ENCODE assay signal across 22 cellular contexts in the genomic region with DNA sequence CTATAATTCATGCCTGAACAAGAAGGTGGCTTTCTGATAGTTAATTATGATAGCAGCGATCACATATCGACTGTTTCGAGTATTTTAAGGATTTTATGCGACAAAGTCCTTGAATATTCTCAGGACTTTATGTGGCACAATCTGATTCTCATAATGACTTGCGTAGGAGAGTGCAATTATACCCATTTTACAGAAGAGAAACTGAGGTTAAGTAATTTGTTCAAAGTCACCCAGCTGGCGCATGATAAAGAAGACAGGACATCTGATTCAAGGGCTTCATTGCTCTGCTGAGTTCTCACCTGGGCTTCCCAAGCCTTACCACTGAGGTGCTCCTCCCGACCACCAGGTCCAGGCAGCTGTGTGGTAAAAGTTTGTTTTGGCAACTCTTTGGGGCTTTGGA. TPM values are rescaled to one million over a fixed set of nuclear protein-coding genes. Genes with fewer than 3 reads are reported as not detected.
DNase-seq lines count a peak whose midpoint lies in the region; ATAC-seq, FAIRE-seq and TF ChIP-seq lines count a peak whose summit lies in the region.
"Had no signal": no experiment of that assay in that cellular context is flagged by ENCODE, and none has a peak within 500 bp of the region (broad histone marks: within the 10 kb centered on the region; RNA-seq: fewer than 3 reads in every experiment).

No MANE protein-coding gene starts in this region.

- H2AFZ ChIP-seq in HepG2 (ENCODE audit: low read length) (no peak overlapping the region), keratinocyte (ENCODE audit: control insufficient read depth, low read length) (no peak overlapping the region)

- TF ChIP-seq CTCF in HepG2 (CRISPR knock-in tag; IDR thresholded peaks at IDR 0.05) (no peak), right lobe of liver (IDR thresholded peaks at IDR 0.05) (no peak), RWPE2 (IDR thresholded peaks at IDR 0.05; ENCODE audit: poor library complexity, severe bottlenecking) (no peak), keratinocyte (optimal IDR thresholded peaks at IDR 0.05 in 1 of 3, IDR thresholded peaks at IDR 0.05 in 1 of 3, conservative IDR thresholded peaks at IDR 0.05 in 1 of 3; ENCODE audit: extremely low read depth in 1 of 3, insufficient read depth in 2 of 3, low read length in 3 of 3) (no peak), ovary (IDR thresholded peaks at IDR 0.05) (no peak), HFFc6 (IDR thresholded peaks at IDR 0.05) (no peak)

- no peaks in the 10 kb centered on the region for H3K36me3 Mint-ChIP-seq in HFFc6 (ENCODE audit: low read depth)
- H3K36me3 Mint-ChIP-seq: CD14-positive monocyte; CD4-positive, alpha-beta memory T cell; IgD-negative memory B cell had no signal

- dilution Hi-C loops in keratinocyte (cut with MboI; ENCODE audit: extremely low pct_ligation_motif_present, low sequenced_read_pairs), result no loop called here

- CTCF ChIA-PET in HepG2 (lab: Yijun Ruan, JAX; ENCODE audit: low intra/inter-chr PET ratio, low total read pairs), result no interaction called here

- H3K27me3 ChIP-seq in HepG2 (ENCODE audit: control insufficient read depth in 1 of 2, insufficient read depth in 2 of 2, low read length in 2 of 2) (peaks cover 4 to 35% of the 10 kb centered on the region in 2 experiments; a peak in 4 of 5 replicates), right lobe of liver (peaks cover 0 to 14% of the 10 kb centered on the region in 2 donors), RWPE2 (ENCODE audit: insufficient read depth, poor library complexity, severe bottlenecking) (no peaks in the 10 kb centered on the region), esophagus (ENCODE audit: control insufficient read depth in 1 of 2, insufficient read depth in 2 of 2, low read length in 2 of 2) (no peaks in the 10 kb centered on the region), keratinocyte (ENCODE audit: control insufficient read depth, extremely low read depth, insufficient read depth, low read length) (no peaks in the 10 kb centered on the region), ovary (no peaks in the 10 kb centered on the region), aorta (ENCODE audit: control insufficient read depth in 1 of 2, insufficient read depth in 2 of 2, low read length in 1 of 2) (no peaks in the 10 kb centered on the region)
- H3K27me3 ChIP-seq: BLaER1 had no signal

- H3K4me1 ChIP-seq in HepG2 (ENCODE audit: insufficient read depth, low read length) (no peaks in the 10 kb centered on the region), right lobe of liver (peaks cover 0 to 6% (median 0%) of the 10 kb centered on the region in 4 donors), RWPE2 (ENCODE audit: insufficient read depth, poor library complexity, severe bottlenecking) (peaks cover 37% of the 10 kb centered on the region), esophagus (ENCODE audit: control insufficient read depth in 2 of 2, insufficient read depth in 2 of 2, low read length in 1 of 2) (peaks cover 0 to 7% of the 10 kb centered on the region in 2 donors), keratinocyte (ENCODE audit: control insufficient read depth, extremely low read depth, insufficient read depth, low read length) (peaks cover 34% of the 10 kb centered on the region), ovary (ENCODE audit: insufficient read depth) (no peaks in the 10 kb centered on the region), aorta (ENCODE audit: control insufficient read depth in 1 of 2, insufficient read depth in 2 of 2, low read length in 2 of 2) (no peaks in the 10 kb centered on the region)
- H3K4me1 ChIP-seq: BLaER1 had no signal

- 8% methylated on average over 7 of the region's 7 CpGs for WGBS in HepG2 (ENCODE audit: low lambda C conversion rate)
- WGBS in right lobe of liver (ENCODE audit: insufficient coverage, low coverage, low lambda C conversion rate, missing lambda C conversion rate), result 70% methylated on average over 7 of the region's 7 CpGs
- WGBS in esophagus, 2 donors, result 58 to 67% methylated on average over 7 of the region's 7 CpGs
- 63 to 73% (median 72%) methylated on average over 7 of the region's 7 CpGs for WGBS in ovary, 3 donors
- 66 to 76% methylated on average over 7 of the region's 7 CpGs for WGBS in aorta, 2 donors

- peaks cover 14% of the 10 kb centered on the region for H3K27me3 Mint-ChIP-seq in HFFc6 (ENCODE audit: insufficient read depth)

- TF ChIP-seq POLR2A in HepG2 (IDR thresholded peaks at IDR 0.05; ENCODE audit: insufficient read depth in 1 of 2, low read depth in 2 of 2, low read length in 2 of 2) (no peak), right lobe of liver (IDR thresholded peaks at IDR 0.05) (no peak), ovary (IDR thresholded peaks at IDR 0.05) (no peak)

- ATAC-seq in HepG2 (no peak), right lobe of liver (no peak), RWPE2 (ENCODE audit: low read depth) (no peak), aorta (ENCODE audit: low FRiP score) (no peak)

- BruUV-seq in HepG2 (replicated peaks; lab: Mats Ljungman, UMichigan), result no TSS peak

- intact Hi-C loops in HepG2 (cut with micrococcal nuclease; ENCODE audit: unreplicated experiment), result no loop called here
- intact Hi-C loops in right lobe of liver (cut with DNase I), result no loop called here
- intact Hi-C loops in ovary (cut with DNase I), result no loop called here
- intact Hi-C loops in aorta (cut with DNase I), result no loop called here

- H3K36me3 ChIP-seq in HepG2 (replicated peaks in 1 of 2; ENCODE audit: control insufficient read depth in 1 of 2, insufficient read depth in 2 of 2, low read length in 2 of 2) (no peaks in the 10 kb centered on the region), right lobe of liver (no peaks in the 10 kb centered on the region), RWPE2 (ENCODE audit: low read depth) (no peaks in the 10 kb centered on the region), esophagus (ENCODE audit: control insufficient read depth in 2 of 2, insufficient read depth in 2 of 2, low read length in 1 of 2) (no peaks in the 10 kb centered on the region), keratinocyte (ENCODE audit: control insufficient read depth in 2 of 2, extremely low read depth in 1 of 2, insufficient read depth in 2 of 2, low read length in 2 of 2) (no peaks in the 10 kb centered on the region), ovary (no peaks in the 10 kb centered on the region), aorta (ENCODE audit: control insufficient read depth in 1 of 2, insufficient read depth in 2 of 2, low read length in 1 of 2) (no peaks in the 10 kb centered on the region)
- H3K36me3 ChIP-seq: BLaER1 had no signal

- H3K9me3 Mint-ChIP-seq in HFFc6, result no peaks in the 10 kb centered on the region
- H3K9me3 Mint-ChIP-seq: IgD-negative memory B cell had no signal

- no peak overlapping the region for H3K27ac ChIP-seq in HepG2 (ENCODE audit: extremely low read length, insufficient read depth, low read length)
- no peak overlapping the region for H3K27ac ChIP-seq in right lobe of liver
- H3K27ac ChIP-seq in RWPE2 (ENCODE audit: poor library complexity, severe bottlenecking), result peak overlapping the region; percentile 78
- H3K27ac ChIP-seq in esophagus (ENCODE audit: low read depth in 2 of 2, low read length in 1 of 2), result peak overlapping the region; percentile 28 to 34
- no peak overlapping the region for H3K27ac ChIP-seq in keratinocyte (ENCODE audit: control insufficient read depth, insufficient read depth, low read length)
- H3K27ac ChIP-seq in ovary, result no peak overlapping the region
- no peak overlapping the region for H3K27ac ChIP-seq in aorta (ENCODE audit: low read depth in 1 of 2, low read length in 2 of 2)
- H3K27ac ChIP-seq: 22Rv1, BLaER1, HL-60 had no signal

- H3K4me3 ChIP-seq in HepG2 (replicated peaks in 1 of 3; ENCODE audit: insufficient read depth in 1 of 3, low read depth in 2 of 3, low read length in 3 of 3), result no peak overlapping the region
- H3K4me3 ChIP-seq in right lobe of liver, result no peak overlapping the region
- no peak overlapping the region for H3K4me3 ChIP-seq in RWPE2 (ENCODE audit: severe bottlenecking)
- H3K4me3 ChIP-seq in esophagus (ENCODE audit: low read depth in 1 of 2, low read length in 2 of 2), result peak overlapping the region in 1 of 2 donors; percentile 76
- H3K4me3 ChIP-seq in keratinocyte (ENCODE audit: control insufficient read depth in 2 of 3, extremely low read depth in 1 of 3, insufficient read depth in 2 of 3, low read depth in 1 of 3, low read length in 3 of 3), result peak overlapping the region in 1 of 3 experiments; percentile 18
- no peak overlapping the region for H3K4me3 ChIP-seq in ovary
- no peak overlapping the region for H3K4me3 ChIP-seq in aorta (ENCODE audit: low read length in 2 of 2)
- H3K4me3 ChIP-seq: BLaER1 had no signal

- H4K20me1 ChIP-seq in HepG2 (ENCODE audit: insufficient read depth, low read length), result no peaks in the 10 kb centered on the region
- H4K20me1 ChIP-seq in keratinocyte (ENCODE audit: control insufficient read depth, extremely low read depth, insufficient read depth, low read length), result no peaks in the 10 kb centered on the region
- H4K20me1 ChIP-seq: BLaER1 had no signal

- no peak overlapping the region for H3K4me3 Mint-ChIP-seq in HFFc6
- H3K4me3 Mint-ChIP-seq: H9, IgD-negative memory B cell had no signal

- H3K4me1 Mint-ChIP-seq in HFFc6 (ENCODE audit: low read depth), result peaks cover 13% of the 10 kb centered on the region; the same call in 1 of the 2 replicates
- H3K4me1 Mint-ChIP-seq: H9 had no signal

- no peak for TF ChIP-seq RAD21 in HepG2 (CRISPR knock-in tag; IDR thresholded peaks at IDR 0.05)

- TF ChIP-seq EP300 in HepG2 (IDR thresholded peaks at IDR 0.05; ENCODE audit: low read depth in 2 of 2, low read length in 2 of 2) (no peak), HepG2 (CRISPR knock-in tag; IDR thresholded peaks at IDR 0.05; ENCODE audit: borderline replicate concordance) (no peak), ovary (IDR thresholded peaks at IDR 0.05) (no peak)

- H3K9me3 ChIP-seq in HepG2 (ENCODE audit: low read length) (no peaks in the 10 kb centered on the region), right lobe of liver (no peaks in the 10 kb centered on the region), RWPE2 (ENCODE audit: severe bottlenecking) (no peaks in the 10 kb centered on the region), esophagus (ENCODE audit: control insufficient read depth in 2 of 2, insufficient read depth in 1 of 2, low read depth in 1 of 2, low read length in 1 of 2) (no peaks in the 10 kb centered on the region), keratinocyte (ENCODE audit: control insufficient read depth, low read depth, low read length) (no peaks in the 10 kb centered on the region), ovary (no peaks in the 10 kb centered on the region), aorta (ENCODE audit: control insufficient read depth, low read length) (no peaks in the 10 kb centered on the region)
- H3K9me3 ChIP-seq: BLaER1 had no signal

- H3K9ac ChIP-seq in HepG2 (ENCODE audit: insufficient read depth, low read depth, low read length) (no peak overlapping the region), keratinocyte (ENCODE audit: control insufficient read depth, extremely low read depth, insufficient read depth, low read length) (no peak overlapping the region)
- H3K9ac ChIP-seq: BLaER1 had no signal

- no peaks in the 10 kb centered on the region for H3K79me2 ChIP-seq in HepG2 (ENCODE audit: insufficient read depth, low read length)
- H3K79me2 ChIP-seq in keratinocyte (ENCODE audit: control insufficient read depth, insufficient read depth, low read length), result no peaks in the 10 kb centered on the region

- in situ Hi-C loops in HepG2 (cut with HindIII; ENCODE audit: extremely low pct_ligation_motif_present, low pct_unique_long_range_greater_than_20kb), result no loop called here

- DNase-seq in HepG2 (ENCODE audit: low spot score) (no peak), right lobe of liver (no peak), RWPE2 (ENCODE audit: low spot score) (no peak), keratinocyte (ENCODE audit: low read depth, low spot score) (no peak), ovary (no peak), aorta (no peak), HFFc6 (no peak)
- DNase-seq: CD4-positive, alpha-beta memory T cell; DMS79 treated with DMSO at 0.1 percent for 48 hours; GF-D8; H9 had no signal

- H3K27ac Mint-ChIP-seq in HFFc6, result no peak overlapping the region
- H3K27ac Mint-ChIP-seq: CD14-positive monocyte; CD4-positive, alpha-beta memory T cell; H9; IgD-negative memory B cell had no signal

- POLR2A ChIA-PET in HepG2 (lab: Yijun Ruan, JAX), result no interaction called here

- no peaks in the 10 kb centered on the region for H3K9me1 ChIP-seq in keratinocyte (ENCODE audit: control insufficient read depth, extremely low read depth, insufficient read depth, low read length)

- H3K4me2 ChIP-seq in HepG2 (ENCODE audit: low read depth, low read length) (no peak overlapping the region), keratinocyte (ENCODE audit: control insufficient read depth, extremely low read depth, insufficient read depth, low read depth, low read length) (peak overlapping the region; percentile 59)
- H3K4me2 ChIP-seq: BLaER1 had no signal

- FAIRE-seq in HepG2 (lab: Jason Lieb, UNC), result no peak
- peak; percentile 73 for FAIRE-seq in keratinocyte (lab: Jason Lieb, UNC)
- FAIRE-seq: H1 had no signal

RNA-seq across cellular contexts. Expression of gene CRCT1, which starts 1.8 kb away (rescaled TPM):
- total RNA-seq in HepG2 (2016; rRNA removed; fragmentation: Illumina TruSeq; extraction: Trizol) (not detected in 2 replicates), right lobe of liver (not detected), ovary (not detected), aorta (not detected)
- not detected in 2 replicates for total RNA-seq in HepG2 (2016; cell fraction: cytosol; rRNA removed; fragmentation: Illumina TruSeq; extraction: Trizol; ENCODE audit: low read depth)
- total RNA-seq in HepG2 (2016; cell fraction: insoluble cytoplasmic fraction; rRNA removed; fragmentation: Illumina TruSeq; extraction: Trizol), result not detected in 2 replicates
- total RNA-seq in HepG2 (2016; cell fraction: membrane; rRNA removed; fragmentation: Illumina TruSeq; extraction: Trizol), result not detected in 2 replicates
- total RNA-seq in HepG2 (2016; cell fraction: nucleus; rRNA removed; fragmentation: Illumina TruSeq; extraction: Trizol), result not detected in 2 replicates
- polyA plus RNA-seq in HepG2 (2011; rRNA removed) (not detected in 2 replicates), esophagus (1,000 to 10,000 TPM in 1 of 2 donors, 100 to 1,000 TPM in 1; 659 to 3,090 TPM), keratinocyte (6.4 to 11.4 TPM (median 9.0 TPM) in 3 replicates), ovary (not detected), aorta (1 to 10 TPM in 1 of 2 donors, under 1 TPM in 1; 0.18 to 1.1 TPM)
- not detected in 2 replicates for polyA plus RNA-seq in HepG2 (2011; cell fraction: cytosol; rRNA removed)
- polyA plus RNA-seq in HepG2 (2011; cell fraction: nucleus; rRNA removed), result not detected in 2 replicates
- polyA plus RNA-seq in HepG2 (2012), result not detected in 2 replicates
- not detected in 2 replicates for polyA plus RNA-seq in HepG2 (2016; cell fraction: cytosol; fragmentation: Illumina TruSeq; extraction: Trizol; ENCODE audit: low read depth)
- not detected in 2 replicates for polyA plus RNA-seq in HepG2 (2016; cell fraction: insoluble cytoplasmic fraction; fragmentation: Illumina TruSeq; extraction: Trizol; ENCODE audit: low read depth)
- not detected in 2 replicates for polyA plus RNA-seq in HepG2 (2016; cell fraction: membrane; fragmentation: Illumina TruSeq; extraction: Trizol; ENCODE audit: low read depth)
- polyA plus RNA-seq in HepG2 (2016; cell fraction: nucleus; fragmentation: Illumina TruSeq; extraction: Trizol; ENCODE audit: insufficient read depth, low read depth), result not detected in 2 replicates
- not detected in 2 replicates for polyA minus RNA-seq in HepG2 (2011; rRNA and poly(A)+ RNA removed; ENCODE audit: low replicate concordance)
- polyA minus RNA-seq in HepG2 (2011; cell fraction: cytosol; rRNA and poly(A)+ RNA removed), result not detected in 2 replicates
- polyA minus RNA-seq in HepG2 (2011; cell fraction: nucleus; rRNA and poly(A)+ RNA removed), result not detected in 2 replicates
- 218 TPM for polyA plus RNA-seq in keratinocyte (2011; ENCODE audit: low read depth)
- polyA plus RNA-seq in keratinocyte (2011; cell fraction: cytosol; rRNA removed), result 8.1 and 10.9 TPM in 2 replicates
- 7.9 and 11.6 TPM in 2 replicates for polyA plus RNA-seq in keratinocyte (2011; cell fraction: nucleus; rRNA removed)
- polyA plus RNA-seq in keratinocyte (2012; ENCODE audit: low replicate concordance), result 23.0 and 2,288 TPM in 2 replicates
- polyA minus RNA-seq in keratinocyte, result 0.89 to 2.3 TPM (median 1.4 TPM) in 3 replicates
- polyA minus RNA-seq in keratinocyte (2011; cell fraction: cytosol; rRNA and poly(A)+ RNA removed), result 16.9 TPM
- polyA minus RNA-seq in keratinocyte (2011; cell fraction: nucleus; rRNA and poly(A)+ RNA removed), result 2.3 and 10.0 TPM in 2 replicates
- total RNA-seq in HFFc6 (2021; fragmentation: NEBNext Ultra II Directional; extraction: Animal tissue kit (Norgen Biotek cat#: 25700)), result not detected
- total RNA-seq: A673; Calu3; CD4-positive, alpha-beta memory T cell; H1; H9; HT1080 had no signal
- polyA plus RNA-seq: AG04450; CD14-positive monocyte; CD4-positive, alpha-beta memory T cell; H1; IgD-negative memory B cell had no signal

RNA-seq across cellular contexts. Expression of gene LCE5A, which starts 5.5 kb away (rescaled TPM):
- total RNA-seq in HepG2 (2016; rRNA removed; fragmentation: Illumina TruSeq; extraction: Trizol) (not detected in 2 replicates), right lobe of liver (not detected), ovary (not detected), aorta (not detected)
- not detected in 2 replicates for total RNA-seq in HepG2 (2016; cell fraction: cytosol; rRNA removed; fragmentation: Illumina TruSeq; extraction: Trizol; ENCODE audit: low read depth)
- total RNA-seq in HepG2 (2016; cell fraction: insoluble cytoplasmic fraction; rRNA removed; fragmentation: Illumina TruSeq; extraction: Trizol), result not detected in 2 replicates
- not detected in 2 replicates for total RNA-seq in HepG2 (2016; cell fraction: membrane; rRNA removed; fragmentation: Illumina TruSeq; extraction: Trizol)
- total RNA-seq in HepG2 (2016; cell fraction: nucleus; rRNA removed; fragmentation: Illumina TruSeq; extraction: Trizol), result not detected in 2 replicates
- polyA plus RNA-seq in HepG2 (2011; rRNA removed) (not detected in 2 replicates), esophagus (under 1 TPM in 1 of 2 donors, not detected in 1; 0.18 TPM), keratinocyte (not detected in 3 replicates), ovary (not detected), aorta (under 1 TPM in 1 of 2 donors, not detected in 1; 0.15 TPM)
- polyA plus RNA-seq in HepG2 (2011; cell fraction: cytosol; rRNA removed), result not detected in 2 replicates
- not detected in 2 replicates for polyA plus RNA-seq in HepG2 (2011; cell fraction: nucleus; rRNA removed)
- polyA plus RNA-seq in HepG2 (2012), result not detected in 2 replicates
- not detected in 2 replicates for polyA plus RNA-seq in HepG2 (2016; cell fraction: cytosol; fragmentation: Illumina TruSeq; extraction: Trizol; ENCODE audit: low read depth)
- not detected in 2 replicates for polyA plus RNA-seq in HepG2 (2016; cell fraction: insoluble cytoplasmic fraction; fragmentation: Illumina TruSeq; extraction: Trizol; ENCODE audit: low read depth)
- not detected in 2 replicates for polyA plus RNA-seq in HepG2 (2016; cell fraction: membrane; fragmentation: Illumina TruSeq; extraction: Trizol; ENCODE audit: low read depth)
- not detected in 2 replicates for polyA plus RNA-seq in HepG2 (2016; cell fraction: nucleus; fragmentation: Illumina TruSeq; extraction: Trizol; ENCODE audit: insufficient read depth, low read depth)
- polyA minus RNA-seq in HepG2 (2011; rRNA and poly(A)+ RNA removed; ENCODE audit: low replicate concordance), result not detected in 2 replicates
- not detected in 2 replicates for polyA minus RNA-seq in HepG2 (2011; cell fraction: cytosol; rRNA and poly(A)+ RNA removed)
- polyA minus RNA-seq in HepG2 (2011; cell fraction: nucleus; rRNA and poly(A)+ RNA removed), result not detected in 2 replicates
- polyA plus RNA-seq in keratinocyte (2011; ENCODE audit: low read depth), result not detected
- polyA plus RNA-seq in keratinocyte (2011; cell fraction: cytosol; rRNA removed), result not detected in 2 replicates
- not detected in 2 replicates for polyA plus RNA-seq in keratinocyte (2011; cell fraction: nucleus; rRNA removed)
- 1.0 TPM in 1 of 2 replicates, not detected in the other for polyA plus RNA-seq in keratinocyte (2012; ENCODE audit: low replicate concordance)
- not detected in 3 replicates for polyA minus RNA-seq in keratinocyte
- polyA minus RNA-seq in keratinocyte (2011; cell fraction: cytosol; rRNA and poly(A)+ RNA removed), result not detected
- not detected in 2 replicates for polyA minus RNA-seq in keratinocyte (2011; cell fraction: nucleus; rRNA and poly(A)+ RNA removed)
- total RNA-seq in HFFc6 (2021; fragmentation: NEBNext Ultra II Directional; extraction: Animal tissue kit (Norgen Biotek cat#: 25700)), result not detected
- total RNA-seq: A673; Calu3; CD4-positive, alpha-beta memory T cell; H1; H9; HT1080 had no signal
- polyA plus RNA-seq: AG04450; CD14-positive monocyte; CD4-positive, alpha-beta memory T cell; H1; IgD-negative memory B cell had no signal

RNA-seq across cellular contexts. Expression of gene LCE3E, which starts 50.5 kb away (rescaled TPM):
- total RNA-seq in HepG2 (2016; rRNA removed; fragmentation: Illumina TruSeq; extraction: Trizol) (not detected in 2 replicates), right lobe of liver (not detected), ovary (not detected), aorta (not detected)
- total RNA-seq in HepG2 (2016; cell fraction: cytosol; rRNA removed; fragmentation: Illumina TruSeq; extraction: Trizol; ENCODE audit: low read depth), result not detected in 2 replicates
- total RNA-seq in HepG2 (2016; cell fraction: insoluble cytoplasmic fraction; rRNA removed; fragmentation: Illumina TruSeq; extraction: Trizol), result not detected in 2 replicates
- total RNA-seq in HepG2 (2016; cell fraction: membrane; rRNA removed; fragmentation: Illumina TruSeq; extraction: Trizol), result not detected in 2 replicates
- not detected in 2 replicates for total RNA-seq in HepG2 (2016; cell fraction: nucleus; rRNA removed; fragmentation: Illumina TruSeq; extraction: Trizol)
- polyA plus RNA-seq in HepG2 (2011; rRNA removed) (not detected in 2 replicates), esophagus (100 to 1,000 TPM in 1 of 2 donors, 1 to 10 TPM in 1; 5.0 to 110 TPM), keratinocyte (0.48 to 2.8 TPM (median 2.2 TPM) in 3 replicates), ovary (not detected), aorta (not detected)
- not detected in 2 replicates for polyA plus RNA-seq in HepG2 (2011; cell fraction: cytosol; rRNA removed)
- polyA plus RNA-seq in HepG2 (2011; cell fraction: nucleus; rRNA removed), result not detected in 2 replicates
- not detected in 2 replicates for polyA plus RNA-seq in HepG2 (2012)
- not detected in 2 replicates for polyA plus RNA-seq in HepG2 (2016; cell fraction: cytosol; fragmentation: Illumina TruSeq; extraction: Trizol; ENCODE audit: low read depth)
- not detected in 2 replicates for polyA plus RNA-seq in HepG2 (2016; cell fraction: insoluble cytoplasmic fraction; fragmentation: Illumina TruSeq; extraction: Trizol; ENCODE audit: low read depth)
- not detected in 2 replicates for polyA plus RNA-seq in HepG2 (2016; cell fraction: membrane; fragmentation: Illumina TruSeq; extraction: Trizol; ENCODE audit: low read depth)
- polyA plus RNA-seq in HepG2 (2016; cell fraction: nucleus; fragmentation: Illumina TruSeq; extraction: Trizol; ENCODE audit: insufficient read depth, low read depth), result not detected in 2 replicates
- polyA minus RNA-seq in HepG2 (2011; rRNA and poly(A)+ RNA removed; ENCODE audit: low replicate concordance), result not detected in 2 replicates
- not detected in 2 replicates for polyA minus RNA-seq in HepG2 (2011; cell fraction: cytosol; rRNA and poly(A)+ RNA removed)
- polyA minus RNA-seq in HepG2 (2011; cell fraction: nucleus; rRNA and poly(A)+ RNA removed), result not detected in 2 replicates
- polyA plus RNA-seq in keratinocyte (2011; ENCODE audit: low read depth), result 112 TPM
- 1.3 and 3.0 TPM in 2 replicates for polyA plus RNA-seq in keratinocyte (2011; cell fraction: cytosol; rRNA removed)
- polyA plus RNA-seq in keratinocyte (2011; cell fraction: nucleus; rRNA removed), result 0.85 and 3.4 TPM in 2 replicates
- 3.4 and 818 TPM in 2 replicates for polyA plus RNA-seq in keratinocyte (2012; ENCODE audit: low replicate concordance)
- 0.42 to 0.62 TPM in 2 of 3 replicates, not detected in the other for polyA minus RNA-seq in keratinocyte
- not detected for polyA minus RNA-seq in keratinocyte (2011; cell fraction: cytosol; rRNA and poly(A)+ RNA removed)
- polyA minus RNA-seq in keratinocyte (2011; cell fraction: nucleus; rRNA and poly(A)+ RNA removed), result 1.2 and 5.8 TPM in 2 replicates
- not detected for total RNA-seq in HFFc6 (2021; fragmentation: NEBNext Ultra II Directional; extraction: Animal tissue kit (Norgen Biotek cat#: 25700))
- total RNA-seq: A673; Calu3; CD4-positive, alpha-beta memory T cell; H1; H9; HT1080 had no signal
- polyA plus RNA-seq: AG04450; CD14-positive monocyte; CD4-positive, alpha-beta memory T cell; H1; IgD-negative memory B cell had no signal

Comparison
In these comparisons a context has a peak if more than half of its experiments do, and no peak if none do; other contexts are left out.
1. H3K27ac ChIP-seq: peak in RWPE2 (single experiment) and esophagus (2 of 2); none in HepG2 (single experiment), right lobe of liver (0 of 3), keratinocyte (single experiment), ovary (0 of 2) and aorta (0 of 2).